Comparison of ENCODE assay signal across 5 cellular contexts in genomic region chr13:40290758-40291157, GRCh38.
"Had no signal": no experiment of that assay in that cellular context is flagged by ENCODE, and none has a peak within 500 bp of the region (broad histone marks: within the 10 kb centered on the region; RNA-seq: fewer than 3 reads in every experiment).

No MANE protein-coding gene starts in this region.

- H3K4me3 Mint-ChIP-seq: HFFc6, IgD-negative memory B cell had no signal

- H3K36me3 Mint-ChIP-seq: IgD-negative memory B cell had no signal

- H3K27ac Mint-ChIP-seq: HFFc6, IgD-negative memory B cell had no signal

- DNase-seq: GM23248, GOT3, H7, HFFc6 had no signal

- H3K27me3 Mint-ChIP-seq: IgD-negative memory B cell had no signal
